Comparison of ENCODE assay signal across 28 cellular contexts in the genomic region with DNA sequence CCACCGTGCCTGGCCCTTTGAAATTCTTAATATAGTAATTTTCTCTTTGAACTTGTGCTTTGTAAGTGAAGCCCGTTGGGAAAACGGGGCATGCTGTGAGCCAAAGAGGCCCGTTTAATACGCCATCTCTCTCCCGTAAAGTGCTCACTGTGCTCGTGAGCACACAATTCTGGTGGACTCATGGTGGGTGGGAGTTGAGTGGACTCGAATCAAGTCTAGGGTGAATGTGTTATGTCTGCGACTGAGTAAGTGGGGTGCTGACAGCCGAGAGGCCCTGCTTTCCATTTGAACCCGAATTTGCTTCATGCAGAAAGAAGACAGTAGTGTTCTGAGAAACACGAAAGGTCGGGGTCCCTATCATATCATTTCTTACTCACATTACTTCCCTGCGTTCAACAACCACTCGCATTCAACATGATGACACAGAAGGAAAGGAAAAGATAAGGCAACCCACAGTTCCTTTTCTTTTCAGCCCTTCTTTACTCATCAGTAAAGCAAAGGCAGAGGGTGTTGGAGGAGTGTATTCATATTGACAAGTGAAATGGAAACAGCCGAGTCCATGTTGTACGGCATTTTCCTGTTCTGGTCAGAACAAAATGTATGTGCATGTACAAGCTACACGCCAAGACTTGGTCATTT. TPM values are rescaled to one million over a fixed set of nuclear protein-coding genes. Genes with fewer than 3 reads are reported as not detected.
A peak's percentile ranks its signal among the peaks of the same experiment; 100 is the strongest.
DNase-seq lines count a peak whose midpoint lies in the region; ATAC-seq and TF ChIP-seq lines count a peak whose summit lies in the region.
"Had no signal": no experiment of that assay in that cellular context is flagged by ENCODE, and none has a peak within 500 bp of the region (broad histone marks: within the 10 kb centered on the region; RNA-seq: fewer than 3 reads in every experiment).

No MANE protein-coding gene starts in this region.

- in situ Hi-C loops in KBM-7 (cut with MboI; ENCODE audit: low pct_unique_long_range_greater_than_20kb, low sequenced_read_pairs) = no loop called here

- H3K27me3 ChIP-seq in WERI-Rb-1 (ENCODE audit: insufficient read depth, low read depth, severe bottlenecking) = no peaks in the 10 kb centered on the region
- H3K27me3 ChIP-seq: ascending aorta, colonic mucosa, upper lobe of right lung had no signal

- H3K4me3 ChIP-seq in WERI-Rb-1 (ENCODE audit: low read depth, low read length) = no peak overlapping the region
- H3K4me3 ChIP-seq: ascending aorta, cardiac muscle cell, colonic mucosa, heart right ventricle, lower lobe of right lung, upper lobe of right lung had no signal

- peak overlapping the region; percentile 80; the same call in 1 of the 2 replicates for H3K27ac ChIP-seq in WERI-Rb-1
- H3K27ac ChIP-seq: ascending aorta, C4-2B, cardiac muscle cell, heart right ventricle, lower lobe of right lung, upper lobe of right lung had no signal

- no peak for TF ChIP-seq CTCF in WERI-Rb-1 (IDR thresholded peaks at IDR 0.05; ENCODE audit: low read depth, low read length)

- no peak overlapping the region for H3K4me3 Mint-ChIP-seq in activated naive CD4-positive, alpha-beta T cell treated with anti-CD3 and anti-CD28 coated beads for 36 hours
- peak overlapping the region in 5 of 8 donors; percentile 38 to 93 (median 68) for H3K4me3 Mint-ChIP-seq in naive B cell
- H3K4me3 Mint-ChIP-seq: activated CD4-positive, alpha-beta T cell treated with anti-CD3 and anti-CD28 coated beads, Interleukin-2, amount 10 ng/mL, durations not matched to agents 7 days and 5 days; activated naive CD8-positive, alpha-beta T cell; T-cell had no signal

- H3K27me3 Mint-ChIP-seq in activated naive CD4-positive, alpha-beta T cell treated with anti-CD3 and anti-CD28 coated beads for 36 hours (ENCODE audit: low read depth) = no peaks in the 10 kb centered on the region
- H3K27me3 Mint-ChIP-seq in naive B cell = no peaks in the 10 kb centered on the region
- H3K27me3 Mint-ChIP-seq: activated naive CD8-positive, alpha-beta T cell had no signal

- H3K27ac Mint-ChIP-seq in activated naive CD4-positive, alpha-beta T cell treated with anti-CD3 and anti-CD28 coated beads for 36 hours = peak overlapping the region; percentile 2
- H3K27ac Mint-ChIP-seq in activated naive CD4-positive, alpha-beta T cell treated with anti-CD3 and anti-CD28 coated beads, Interleukin-2, amount 50 U/mL, for 72 hours = no peak overlapping the region
- peak overlapping the region in 5 of 6 donors; percentile 54 to 76 (median 62) for H3K27ac Mint-ChIP-seq in naive B cell
- H3K27ac Mint-ChIP-seq: activated CD4-positive, alpha-beta T cell treated with anti-CD3 and anti-CD28 coated beads, Interleukin-2, amount 10 ng/mL, durations not matched to agents 7 days and 5 days; activated naive CD8-positive, alpha-beta T cell; T-cell had no signal

- no peaks in the 10 kb centered on the region for H3K36me3 Mint-ChIP-seq in activated naive CD4-positive, alpha-beta T cell treated with anti-CD3 and anti-CD28 coated beads for 36 hours (ENCODE audit: low read depth)
- no peaks in the 10 kb centered on the region for H3K36me3 Mint-ChIP-seq in activated naive CD4-positive, alpha-beta T cell treated with anti-CD3 and anti-CD28 coated beads, Interleukin-2, amount 50 U/mL, for 72 hours
- no peaks in the 10 kb centered on the region for H3K36me3 Mint-ChIP-seq in naive B cell
- H3K36me3 Mint-ChIP-seq: activated naive CD8-positive, alpha-beta T cell; T-cell had no signal

- peaks cover 24% of the 10 kb centered on the region for H3K4me1 Mint-ChIP-seq in activated naive CD4-positive, alpha-beta T cell treated with anti-CD3 and anti-CD28 coated beads for 36 hours (ENCODE audit: low read depth)
- peaks cover 53 to 78% (median 69%) of the 10 kb centered on the region in 3 donors for H3K4me1 Mint-ChIP-seq in naive B cell

- H3K36me3 ChIP-seq in WERI-Rb-1 = no peaks in the 10 kb centered on the region
- H3K36me3 ChIP-seq: ascending aorta, cardiac muscle cell, colonic mucosa, heart right ventricle, lower lobe of right lung, upper lobe of right lung had no signal

- CTCF ChIA-PET in activated naive CD4-positive, alpha-beta T cell treated with anti-CD3 and anti-CD28 coated beads for 36 hours (lab: Charles Lee) = interaction anchor here (0.7 kb wide), 1 partner anchor 108 kb away, joined by 3 read pairs; no protein-coding TSS in a partner anchor

- H3K9me3 ChIP-seq in WERI-Rb-1 (ENCODE audit: severe bottlenecking) = no peaks in the 10 kb centered on the region
- H3K9me3 ChIP-seq: ascending aorta, colonic mucosa, heart right ventricle, lower lobe of right lung, upper lobe of right lung had no signal

- DNase-seq in activated naive CD4-positive, alpha-beta T cell treated with anti-CD3 and anti-CD28 coated beads for 36 hours = no peak
- DNase-seq in activated naive CD4-positive, alpha-beta T cell treated with anti-CD3 and anti-CD28 coated beads, Interleukin-2, amount 50 U/mL, for 72 hours (ENCODE audit: low spot score in 2 of 2) = no peak
- DNase-seq in KBM-7 (peak; percentile 37), WERI-Rb-1 (no peak), naive B cell (no peak), HK-2 (ENCODE audit: unreplicated experiment) (no peak), glomerular visceral epithelial cell (ENCODE audit: extremely low spot score) (no peak), AG20443 (ENCODE audit: low spot score) (no peak)
- DNase-seq: activated CD4-positive, alpha-beta T cell treated with anti-CD3 and anti-CD28 coated beads, Interleukin-2, amount 10 ng/mL, durations not matched to agents 7 days and 5 days; activated CD8-positive, alpha-beta memory T cell treated with anti-CD3 and anti-CD28 coated beads, Interleukin-2, amount 50 U/mL, for 48 hours; colonic mucosa; effector memory CD4-positive, alpha-beta T cell; foreskin fibroblast; heart right ventricle; Kasumi-1; kidney glomerular epithelial cell; lower lobe of right lung; NCI-H1048; NCI-H1694; stimulated activated CD4-positive, alpha-beta T cell treated with anti-CD3 and anti-CD28 coated beads, Interleukin-2, amount 100 ng/mL, for 48 hours; T-cell; upper lobe of right lung had no signal

- ATAC-seq in activated naive CD4-positive, alpha-beta T cell treated with anti-CD3 and anti-CD28 coated beads, Interleukin-2, amount 50 U/mL, for 72 hours = no peak
- no peak for ATAC-seq in naive B cell (ENCODE audit: low read depth in 2 of 2)
- ATAC-seq: heart right ventricle, lower lobe of right lung, right cardiac atrium, T-cell, upper lobe of right lung had no signal

- intact Hi-C loops in activated naive CD4-positive, alpha-beta T cell treated with anti-CD3 and anti-CD28 coated beads for 36 hours (cut with micrococcal nuclease) = loop anchor here (10.0 kb wide), 2 partner anchors 396 to 976 kb away; a partner anchor contains a TSS

- H3K9me3 Mint-ChIP-seq in activated naive CD4-positive, alpha-beta T cell treated with anti-CD3 and anti-CD28 coated beads for 36 hours = no peaks in the 10 kb centered on the region
- no peaks in the 10 kb centered on the region for H3K9me3 Mint-ChIP-seq in activated naive CD4-positive, alpha-beta T cell treated with anti-CD3 and anti-CD28 coated beads, Interleukin-2, amount 50 U/mL, for 72 hours
- no peaks in the 10 kb centered on the region for H3K9me3 Mint-ChIP-seq in naive B cell
- H3K9me3 Mint-ChIP-seq: activated CD4-positive, alpha-beta T cell treated with anti-CD3 and anti-CD28 coated beads, Interleukin-2, amount 10 ng/mL, durations not matched to agents 7 days and 5 days; T-cell had no signal

RNA-seq across cellular contexts. Expression of a gene that starts 4.8 kb away (rescaled TPM):
- total RNA-seq in activated naive CD4-positive, alpha-beta T cell treated with anti-CD3 and anti-CD28 coated beads for 36 hours = 10 to 100 TPM; 75.5 to 76.4 TPM
- total RNA-seq in activated naive CD4-positive, alpha-beta T cell treated with anti-CD3 and anti-CD28 coated beads, Interleukin-2, amount 50 U/mL, for 72 hours = 100 to 1,000 TPM in 1 of 2 donors, 10 to 100 TPM in 1; 83.0 to 110 TPM
- 100 to 1,000 TPM in 2 of 6 donors, 10 to 100 TPM in 4; 68.7 to 180 (median 94.2) TPM for polyA plus RNA-seq in naive B cell (ENCODE audit: low read depth in 6 of 6)
- polyA plus RNA-seq: neural cell had no signal

RNA-seq across cellular contexts. Expression of a gene that starts 52.7 kb away (rescaled TPM):
- under 1 TPM; 0.10 to 0.17 TPM for total RNA-seq in activated naive CD4-positive, alpha-beta T cell treated with anti-CD3 and anti-CD28 coated beads for 36 hours
- total RNA-seq in activated naive CD4-positive, alpha-beta T cell treated with anti-CD3 and anti-CD28 coated beads, Interleukin-2, amount 50 U/mL, for 72 hours = 1 to 10 TPM in 1 of 2 donors, under 1 TPM in 1; 0.14 to 1.5 TPM
- polyA plus RNA-seq in naive B cell (ENCODE audit: low read depth in 6 of 6) = 10 to 100 TPM in 5 of 6 donors, 1 to 10 TPM in 1; 2.3 to 20.2 (median 15.1) TPM
- total RNA-seq: ascending aorta had no signal
- polyA plus RNA-seq: neural cell had no signal

Comparison
In these comparisons a context has a peak if more than half of its experiments do, and no peak if none do; other contexts are left out.
1. H3K27ac Mint-ChIP-seq: peak in activated naive CD4-positive, alpha-beta T cell treated with anti-CD3 and anti-CD28 coated beads for 36 hours (single experiment) and naive B cell (5 of 6); none in activated naive CD4-positive, alpha-beta T cell treated with anti-CD3 and anti-CD28 coated beads, Interleukin-2, amount 50 U/mL, for 72 hours (0 of 2).